ENCODE assay signal across 7 cellular contexts in the genomic region with DNA sequence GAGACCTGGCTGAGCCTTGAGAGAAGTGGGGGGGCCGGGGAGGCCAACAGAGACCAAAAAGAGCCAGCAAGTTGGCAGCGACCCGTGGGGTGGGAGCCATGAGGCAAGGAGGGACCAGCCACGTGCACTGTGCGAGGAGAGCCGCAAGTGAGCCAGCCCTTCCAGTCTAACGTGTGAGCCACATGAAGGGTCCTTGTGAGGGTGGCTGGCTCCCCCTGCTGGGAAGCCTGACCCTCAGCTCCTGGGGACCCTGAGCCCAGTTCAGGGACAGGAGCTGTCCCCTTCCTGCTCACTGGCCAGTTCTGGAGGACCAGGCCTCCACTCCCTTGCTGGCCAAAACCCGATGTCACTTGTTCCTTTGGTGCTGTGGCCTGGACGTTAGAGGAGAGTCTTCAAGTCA.
DNase-seq lines count a peak whose midpoint lies in the region; ATAC-seq and TF ChIP-seq lines count a peak whose summit lies in the region.
"Not testable (repeated sequence)": the region's sequence is repeated elsewhere in the genome, so short reads cannot be mapped to it uniquely, and the experiment has no call there.

No MANE protein-coding gene starts in this region.

- not testable (repeated sequence) for H3K4me3 ChIP-seq in WERI-Rb-1 (ENCODE audit: low read depth, low read length)

- not testable (repeated sequence) for H3K36me3 ChIP-seq in WERI-Rb-1

- H3K27ac ChIP-seq in WERI-Rb-1, result not testable (repeated sequence)

- ATAC-seq in Right ventricle myocardium superior (ENCODE audit: poor library complexity), result not testable (repeated sequence)

- not testable (repeated sequence) for H3K9me3 ChIP-seq in WERI-Rb-1 (ENCODE audit: severe bottlenecking)

- TF ChIP-seq EP300 in Ishikawa (IDR thresholded peaks at IDR 0.05; ENCODE audit: borderline replicate concordance), result not testable (repeated sequence)

- TF ChIP-seq RAD21 in Ishikawa (IDR thresholded peaks at IDR 0.05; ENCODE audit: low read depth), result peak; percentile 15; the same call in 1 of the 2 replicates

- not testable (repeated sequence) for H3K27me3 ChIP-seq in WERI-Rb-1 (ENCODE audit: insufficient read depth, low read depth, severe bottlenecking)

- peak; percentile 24 for TF ChIP-seq CTCF in WERI-Rb-1 (IDR thresholded peaks at IDR 0.05; ENCODE audit: low read depth, low read length)

- DNase-seq in Daoy (ENCODE audit: low read depth) (peak; percentile 57), NCI-H1092 (lab: John Stamatoyannopoulos, UW) (peak; percentile 60), NCI-H82 (lab: John Stamatoyannopoulos, UW) (peak; percentile 38), SHP77 (lab: John Stamatoyannopoulos, UW) (peak; percentile 62 to 68), WERI-Rb-1 (peak; percentile 16), Right ventricle myocardium superior (peak; percentile 41)

- intact Hi-C loops in Right ventricle myocardium superior (cut with DNase I), result not testable (repeated sequence)
